In genomic region chr3:96806336-96806735, GRCh38 we compare ENCODE assay signal across 27 cellular contexts. TPM values are rescaled to one million over a fixed set of nuclear protein-coding genes. Genes with fewer than 3 reads are reported as not detected.
"Had no signal": no experiment of that assay in that cellular context is flagged by ENCODE, and none has a peak within 500 bp of the region (broad histone marks: within the 10 kb centered on the region; RNA-seq: fewer than 3 reads in every experiment).

No MANE protein-coding gene starts in this region.

- H3K27ac ChIP-seq: hepatocyte, left lung, left ventricle myocardium inferior, lower lobe of right lung had no signal

- DNase-seq: hippocampal formation; hypothalamus; immature natural killer cell; islet precursor cell; kidney; kidney glomerular epithelial cell; left cardiac atrium; left colon; left lung; left ventricle myocardium inferior; left ventricle myocardium superior; lower lobe of right lung; mammary epithelial cell; mesenchymal stem cell; mesendoderm; midbrain; mucosa of descending colon; naive B cell; naive thymus-derived CD4-positive, alpha-beta T cell; naive thymus-derived CD8-positive, alpha-beta T cell had no signal

- H3K27me3 ChIP-seq: hepatocyte had no signal

- H3K36me3 ChIP-seq: left lung, left ventricle myocardium inferior, lower lobe of right lung had no signal

- H3K4me1 ChIP-seq: left lung, left ventricle myocardium inferior, lower lobe of right lung had no signal

- H3K4me3 ChIP-seq: hepatocyte, left lung, left ventricle myocardium inferior, lower lobe of right lung, lung, mucosa of descending colon had no signal

- H3K9me3 ChIP-seq: left lung, left ventricle myocardium inferior, lower lobe of right lung, mucosa of descending colon had no signal

RNA-seq across cellular contexts. Expression of gene EPHA6, which starts 8.1 kb away (rescaled TPM):
- total RNA-seq: kidney epithelial cell; left lobe of liver; lung microvascular endothelial cell; mammary epithelial cell; mononuclear cell; myocyte; naive thymus-derived CD4-positive, alpha-beta T cell; naive thymus-derived CD8-positive, alpha-beta T cell had no signal
